Comparison of ENCODE assay signal across 11 cellular contexts in the genomic region with DNA sequence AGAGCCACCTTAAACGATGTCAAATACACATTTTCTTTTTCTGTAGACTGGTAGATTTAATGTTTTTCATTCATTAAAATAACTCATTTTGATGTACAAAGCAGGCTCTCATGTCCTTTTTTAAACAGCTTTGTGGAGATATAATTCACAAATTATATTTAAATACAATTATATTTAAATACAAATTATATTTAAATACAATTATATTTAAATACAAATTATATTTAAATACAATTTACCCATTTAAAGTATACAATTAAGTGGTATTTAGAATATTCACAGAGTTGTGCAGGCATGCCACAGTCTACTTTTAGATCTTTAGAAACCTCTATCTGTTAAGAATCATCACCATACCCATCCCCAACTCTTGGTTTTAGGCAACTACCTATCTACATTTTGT. TPM values are rescaled to one million over a fixed set of nuclear protein-coding genes. Genes with fewer than 3 reads are reported as not detected.
"Had no signal": no experiment of that assay in that cellular context is flagged by ENCODE, and none has a peak within 500 bp of the region (broad histone marks: within the 10 kb centered on the region; RNA-seq: fewer than 3 reads in every experiment).

No MANE protein-coding gene starts in this region.

- DNase-seq: GM23248, GOT3, H7, HFFc6, IMR-90, KG1 had no signal

- ATAC-seq: HCT116, K562 had no signal

- H3K9me3 ChIP-seq: HAP-1 had no signal

- H3K36me3 ChIP-seq: HAP-1 had no signal

- H3K4me3 ChIP-seq: GM23248, HAP-1, K562 had no signal

- H3K4me1 ChIP-seq: HAP-1 had no signal

- FAIRE-seq: HTR-8/SVneo, K562 had no signal

- H3K27ac ChIP-seq: GM23248 had no signal

RNA-seq across cellular contexts. Expression of a gene that starts 36.4 kb away (rescaled TPM):
- total RNA-seq: HFFc6 had no signal

RNA-seq across cellular contexts. Expression of a gene that starts 36.8 kb away (rescaled TPM):
- total RNA-seq: H7, HT-29 had no signal
